ENCODE assay signal across 8 cellular contexts in the genomic region with DNA sequence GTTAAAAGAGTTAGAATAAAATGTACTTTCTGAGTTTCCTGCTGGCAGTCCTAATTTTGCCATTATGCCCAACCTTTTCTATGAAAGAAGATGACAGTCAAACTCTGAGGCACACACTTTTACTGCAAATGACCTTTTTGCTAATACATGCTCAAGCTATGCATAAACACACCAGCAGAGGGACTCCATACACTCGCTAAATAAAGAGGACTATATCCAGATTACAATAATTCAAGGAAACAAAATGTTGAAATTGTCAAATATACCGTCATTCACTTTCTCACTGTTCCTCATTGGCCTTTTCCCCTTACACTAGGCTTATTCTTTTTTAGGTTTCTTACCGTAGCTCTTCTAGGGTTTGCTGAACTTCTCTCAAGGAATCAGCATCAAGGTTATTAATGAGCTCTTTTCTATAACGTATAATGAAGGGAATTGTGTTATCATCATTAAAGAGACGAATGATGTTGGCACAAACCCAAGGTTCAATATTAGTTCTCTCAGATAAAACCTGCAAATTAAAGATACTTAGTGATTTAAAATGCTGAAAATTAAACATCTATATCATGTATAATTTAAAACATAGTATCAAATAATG. TPM values are rescaled to one million over a fixed set of nuclear protein-coding genes. Genes with fewer than 3 reads are reported as not detected.
DNase-seq lines count a peak whose midpoint lies in the region; ATAC-seq, FAIRE-seq and TF ChIP-seq lines count a peak whose summit lies in the region.

No MANE protein-coding gene starts in this region.

- H3K4me1 Mint-ChIP-seq in type B pancreatic cell (ENCODE audit: unreplicated experiment): peaks cover 6% of the 10 kb centered on the region

- no peak overlapping the region for H3K9ac ChIP-seq in GM12878 (ENCODE audit: control insufficient read depth, insufficient read depth, low read length)

- intact Hi-C loops in GM12878 (cut with micrococcal nuclease; ENCODE audit: unreplicated experiment): no loop called here

- DNase-seq in A172 (ENCODE audit: low spot score): peak; percentile 44
- peak; percentile 69 for DNase-seq in GF-D8 (lab: John Stamatoyannopoulos, UW)
- peak; percentile 53 for DNase-seq in NCI-H2196 (lab: John Stamatoyannopoulos, UW; ENCODE audit: unreplicated experiment)
- no peak for DNase-seq in GM12878 (ENCODE audit: low read depth, low spot score)
- DNase-seq in type B pancreatic cell (ENCODE audit: extremely low spot score, unreplicated experiment): no peak
- no peak for DNase-seq in cortex of kidney (lab: John Stamatoyannopoulos, UW)

- no peak overlapping the region for H3K4me3 ChIP-seq in GM12878

- BruUV-seq in GM12878 (replicated peaks; lab: Mats Ljungman, UMichigan): no TSS peak

- H3K27me3 ChIP-seq in GM12878 (replicated peaks in 1 of 2; ENCODE audit: control insufficient read depth in 2 of 2, insufficient read depth in 2 of 2, low read length in 1 of 2): no peaks in the 10 kb centered on the region

- no peaks in the 10 kb centered on the region for H4K20me1 ChIP-seq in GM12878 (ENCODE audit: control insufficient read depth, insufficient read depth)

- RAD21 ChIA-PET in GM12878 (lab: Charles Lee; ENCODE audit: unreplicated experiment): interaction anchor here (0.6 to 1.7 kb wide), 6 partner anchors 9 to 1509 kb away, joined by 3 to 7 read pairs (median 4); no protein-coding TSS in a partner anchor

- in situ Hi-C loops in GM12878 (cut with MboI): no loop called here

- no peaks in the 10 kb centered on the region for H3K9me3 Mint-ChIP-seq in type B pancreatic cell

- no peak overlapping the region for H3K27ac ChIP-seq in GM12878 (ENCODE audit: control insufficient read depth, insufficient read depth)

- no peak overlapping the region for H3K27ac Mint-ChIP-seq in type B pancreatic cell

- TF ChIP-seq RAD21 in GM12878 (IDR thresholded peaks at IDR 0.05; ENCODE audit: insufficient read depth, low read depth, low read length): peak; percentile 56

- CTCF ChIA-PET in GM12878 (lab: Yijun Ruan, JAX): interaction anchor here (0.9 to 5.6 kb wide), 21 partner anchors 8 to 350 kb away, joined by 3 to 23 read pairs (median 5); no protein-coding TSS in a partner anchor

- ATAC-seq in GM12878 (peak; percentile 86), HG03442 (IDR thresholded peaks at IDR 0.05; ENCODE audit: unreplicated experiment) (no peak)

- H3K27me3 Mint-ChIP-seq in type B pancreatic cell: no peaks in the 10 kb centered on the region

- H3K4me1 ChIP-seq in GM12878 (ENCODE audit: control insufficient read depth, insufficient read depth, low read length): no peaks in the 10 kb centered on the region

- POLR2A ChIA-PET in GM12878 (lab: Charles Lee): no interaction called here

- H2AFZ ChIP-seq in GM12878 (ENCODE audit: control insufficient read depth, low read depth, low read length): no peak overlapping the region

- FAIRE-seq in GM12878 (lab: Jason Lieb, UNC) (peak; percentile 47), islet of Langerhans (lab: Jason Lieb, UNC) (peak; percentile 98)

- TF ChIP-seq CTCF in GM12878 (IDR thresholded peaks at IDR 0.05 in 2 of 3, conservative IDR thresholded peaks at IDR 0.05 in 1 of 3; ENCODE audit: control insufficient read depth in 2 of 3, extremely low read depth in 1 of 3, insufficient read depth in 1 of 3, low read depth in 3 of 3, low read length in 3 of 3) (peak; percentile 50 to 69 (median 66)), type B pancreatic cell (conservative IDR thresholded peaks at IDR 0.05) (peak; percentile 81)

- H3K79me2 ChIP-seq in GM12878 (ENCODE audit: control insufficient read depth, insufficient read depth, low read length): peaks cover 4% of the 10 kb centered on the region; the same call in 1 of the 2 replicates

- peaks cover 0 to 2% of the 10 kb centered on the region in 2 experiments; a peak in 1 of 4 replicates for H3K36me3 ChIP-seq in GM12878 (ENCODE audit: control insufficient read depth in 2 of 2, insufficient read depth in 2 of 2, low read length in 1 of 2)

- no peak overlapping the region for H3K4me2 ChIP-seq in GM12878 (ENCODE audit: control insufficient read depth, insufficient read depth)

- H3K4me3 Mint-ChIP-seq in type B pancreatic cell: no peak overlapping the region

- H3K9me3 ChIP-seq in GM12878 (replicated peaks; ENCODE audit: control insufficient read depth, insufficient read depth, low read length): no peaks in the 10 kb centered on the region

- H3K36me3 Mint-ChIP-seq in type B pancreatic cell: peaks cover 9% of the 10 kb centered on the region

- SMC1A ChIA-PET in GM12878 (lab: Charles Lee; ENCODE audit: uncharacterized antibody, unreplicated experiment): interaction anchor here (0.6 to 2.9 kb wide), 16 partner anchors 9 to 879 kb away, joined by 3 to 15 read pairs (median 4); no protein-coding TSS in a partner anchor

- WGBS in GM12878 (ENCODE audit: insufficient coverage, insufficient replicate concordance, low lambda C conversion rate, missing lambda C conversion rate): 96% methylated on average over 5 of the region's 5 CpGs

- TF ChIP-seq POLR2A in GM12878 (IDR thresholded peaks at IDR 0.05; ENCODE audit: low read depth, low read length): no peak

- no peak for TF ChIP-seq EP300 in GM12878 (IDR thresholded peaks at IDR 0.05; ENCODE audit: borderline replicate concordance in 1 of 2, control insufficient read depth in 1 of 2, low read depth in 2 of 2, low read length in 2 of 2)

TF ChIP-seq in GM12878, 131 proteins besides CTCF, POLR2A, EP300 and RAD21:
- peak; percentile 33; the same call in 1 of the 2 replicates for TF ChIP-seq SMC3 (IDR thresholded peaks at IDR 0.05; ENCODE audit: borderline replicate concordance, low read length)
- no peak for TF ChIP-seq PML (IDR thresholded peaks at IDR 0.05; ENCODE audit: low read length)
TF ChIP-seq in GM12878: peak in this region for 1.

RNA-seq across cellular contexts. Expression of a gene that starts 25.7 kb away (rescaled TPM):
- 24.7 and 28.2 TPM in 2 replicates for total RNA-seq in A172 (2014; rRNA removed; shearing (Covaris generic))
- 80.4 and 82.4 TPM in 2 replicates for total RNA-seq in GM12878 (2013; cell fraction: nucleolus; rRNA removed)
- 22.5 and 28.4 TPM in 2 replicates for total RNA-seq in GM12878 (2014; rRNA removed)
- total RNA-seq in GM12878 (2014; rRNA removed; fragmentation: Illumina TruSeq; extraction: Trizol): 33.1 and 34.0 TPM in 2 replicates
- 19.7 and 23.7 TPM in 2 replicates for total RNA-seq in GM12878 (2021)
- polyA plus RNA-seq in GM12878 (2011; ENCODE audit: low read depth): 5.8 TPM
- polyA plus RNA-seq in GM12878 (2011; rRNA removed): 15.9 and 25.3 TPM in 2 replicates
- polyA plus RNA-seq in GM12878 (2011; cell fraction: cytosol; rRNA removed): 6.7 and 8.0 TPM in 2 replicates
- 10.1 and 13.6 TPM in 2 replicates for polyA plus RNA-seq in GM12878 (2011; cell fraction: nucleus; rRNA removed)
- 6.9 and 10.2 TPM in 2 replicates for polyA plus RNA-seq in GM12878 (2012)
- 22.4 and 34.4 TPM in 2 replicates for polyA plus RNA-seq in GM12878 (2014; fragmentation: Illumina TruSeq; extraction: Trizol)
- polyA plus RNA-seq in GM12878 (2014; fragmentation: Nextera tagmentation; extraction: Ambion mirVana): 10 to 100 TPM in 1 of 2 experiments, 1 to 10 TPM in 1; 9.7 to 13.1 TPM
- polyA plus RNA-seq in GM12878 (2014; rRNA removed): 9.1 and 12.7 TPM in 2 replicates
- 10 to 100 TPM; 20.4 to 21.6 TPM for polyA plus RNA-seq in GM12878 (2016; fragmentation: Nextera tagmentation; extraction: Ambion mirVana)
- 42.3 and 53.0 TPM in 2 replicates for polyA minus RNA-seq in GM12878 (2011; rRNA and poly(A)+ RNA removed)
- 16.4 and 17.9 TPM in 2 replicates for polyA minus RNA-seq in GM12878 (2011; cell fraction: cytosol; rRNA and poly(A)+ RNA removed)
- polyA minus RNA-seq in GM12878 (2011; cell fraction: nucleus; rRNA and poly(A)+ RNA removed): 35.5 and 46.9 TPM in 2 replicates
- 10.7 and 19.3 TPM in 2 replicates for total RNA-seq in type B pancreatic cell (ENCODE audit: low replicate concordance)

Comparison
In these comparisons a context has a peak if more than half of its experiments do, and no peak if none do; other contexts are left out.
1. DNase-seq: peak in A172 (single experiment), GF-D8 (single experiment) and NCI-H2196 (single experiment); none in GM12878 (single experiment), type B pancreatic cell (single experiment) and cortex of kidney (single experiment).